In the genomic region with DNA sequence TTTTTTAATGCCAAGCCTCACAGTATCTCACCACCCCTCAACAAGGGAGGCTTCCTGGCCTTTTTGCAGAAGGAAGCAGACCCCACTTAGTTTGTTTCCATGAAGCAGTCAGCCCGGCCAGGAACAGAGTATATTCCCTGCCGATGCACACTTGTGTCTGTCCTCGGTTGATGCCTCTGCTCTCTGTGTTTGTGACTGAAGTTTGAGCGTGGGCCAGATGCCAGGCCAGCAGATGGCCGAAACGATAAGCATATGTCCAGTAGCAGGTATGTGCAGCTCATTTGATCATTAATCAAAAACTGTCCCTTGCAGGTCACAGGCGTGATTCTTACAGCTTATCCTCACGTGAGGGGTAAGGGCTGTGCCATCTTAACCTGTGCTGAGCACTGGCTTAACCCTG, we compare ENCODE assay signal across 24 cellular contexts.
"Had no signal": no experiment of that assay in that cellular context is flagged by ENCODE, and none has a peak within 500 bp of the region (broad histone marks: within the 10 kb centered on the region; RNA-seq: fewer than 3 reads in every experiment).

No MANE protein-coding gene starts in this region.

- ATAC-seq: activated CD4-positive, alpha-beta T cell treated with anti-CD3 and anti-CD28 coated beads for 36 hours; activated naive CD4-positive, alpha-beta T cell treated with anti-CD3 and anti-CD28 coated beads, Interleukin-2, amount 50 U/mL, for 72 hours; activated naive CD8-positive, alpha-beta T cell treated with anti-CD3 and anti-CD28 coated beads, Interleukin-2, amount 50 U/mL, for 24 hours had no signal

- H3K27ac ChIP-seq: cardiac muscle cell, coronary artery had no signal

- H3K4me3 ChIP-seq: cardiac muscle cell, coronary artery had no signal

- H3K36me3 Mint-ChIP-seq: brain had no signal

- H3K27ac Mint-ChIP-seq: activated CD4-positive, alpha-beta memory T cell treated with anti-CD3 and anti-CD28 coated beads, Interleukin-2, amount 10 ng/mL, durations not matched to agents 7 days and 5 days; activated CD4-positive, alpha-beta T cell treated with anti-CD3 and anti-CD28 coated beads for 36 hours; activated naive CD4-positive, alpha-beta T cell treated with anti-CD3 and anti-CD28 coated beads, Interleukin-2, amount 50 U/mL, for 72 hours; activated naive CD8-positive, alpha-beta T cell treated with anti-CD3 and anti-CD28 coated beads, Interleukin-2, amount 50 U/mL, for 24 hours; brain had no signal

- H3K27me3 Mint-ChIP-seq: activated CD4-positive, alpha-beta memory T cell treated with anti-CD3 and anti-CD28 coated beads, Interleukin-2, amount 10 ng/mL, durations not matched to agents 7 days and 5 days; activated CD4-positive, alpha-beta T cell treated with anti-CD3 and anti-CD28 coated beads for 36 hours had no signal

- H3K36me3 ChIP-seq: cardiac muscle cell had no signal

- H3K27me3 ChIP-seq: cardiac muscle cell had no signal

- DNase-seq: activated CD4-positive, alpha-beta memory T cell treated with anti-CD3 and anti-CD28 coated beads, Interleukin-2, amount 10 ng/mL, durations not matched to agents 7 days and 5 days; activated CD4-positive, alpha-beta T cell treated with anti-CD3 and anti-CD28 coated beads for 36 hours; activated CD4-positive, alpha-beta T cell treated with anti-CD3 and anti-CD28 coated beads, Interleukin-2, amount 50 U/mL, for 1 hour; activated CD8-positive, alpha-beta memory T cell treated with anti-CD3 and anti-CD28 coated beads, Interleukin-2, amount 50 U/mL, for 4 hours; activated effector memory CD4-positive, alpha-beta T cell treated with Interleukin-2 at 50 U/mL for 16 hours; activated naive CD4-positive, alpha-beta T cell; activated naive CD8-positive, alpha-beta T cell treated with anti-CD3 and anti-CD28 coated beads, Interleukin-2, amount 50 U/mL, for 24 hours; amniotic stem cell; Karpas-422; MM.1S; NCI-H1105; NCI-H1436; NCI-H1694 treated with DMSO at 0.1 percent for 48 hours; NCI-H2029 treated with DMSO at 0.1 percent for 48 hours; NCI-H446; NCI-H526; NCI-H774; NK-92 treated with Interleukin-12 subunit alpha and Interleukin-12 subunit beta, amount 100 ng/mL, for 24 hours; SHP77; T-helper 1 cell had no signal

- H3K4me3 Mint-ChIP-seq: activated CD4-positive, alpha-beta memory T cell treated with anti-CD3 and anti-CD28 coated beads, Interleukin-2, amount 10 ng/mL, durations not matched to agents 7 days and 5 days; activated CD4-positive, alpha-beta T cell treated with anti-CD3 and anti-CD28 coated beads for 36 hours; activated naive CD8-positive, alpha-beta T cell treated with anti-CD3 and anti-CD28 coated beads, Interleukin-2, amount 50 U/mL, for 24 hours; brain had no signal

- H3K4me1 Mint-ChIP-seq: activated CD4-positive, alpha-beta memory T cell treated with anti-CD3 and anti-CD28 coated beads, Interleukin-2, amount 10 ng/mL, durations not matched to agents 7 days and 5 days; activated CD4-positive, alpha-beta T cell treated with anti-CD3 and anti-CD28 coated beads for 36 hours; activated naive CD8-positive, alpha-beta T cell treated with anti-CD3 and anti-CD28 coated beads, Interleukin-2, amount 50 U/mL, for 24 hours had no signal
